Comparison of ENCODE assay signal across 8 cellular contexts in genomic region chr20:8601542-8601912, GRCh38.
DNase-seq lines count a peak whose midpoint lies in the region; ATAC-seq and TF ChIP-seq lines count a peak whose summit lies in the region.

No MANE protein-coding gene starts in this region.

- H2AFZ ChIP-seq in PC-9 (no peak overlapping the region), smooth muscle cell (ENCODE audit: low read depth) (peak overlapping the region; percentile 38)

- no peaks in the 10 kb centered on the region for H3K27me3 ChIP-seq in PC-9 (ENCODE audit: insufficient read depth, low read depth)
- H3K27me3 ChIP-seq in smooth muscle cell (ENCODE audit: low read depth): no peaks in the 10 kb centered on the region

- no peaks in the 10 kb centered on the region for H3K27me3 Mint-ChIP-seq in activated T-cell treated with anti-CD3 and anti-CD28 coated beads, Interleukin-2, amount 50 U/mL, for 24 hours

- H3K4me2 ChIP-seq in PC-9 (0 out of 2 replicates have a peak overlapping the region, but pooled peaks have one; percentile 16), smooth muscle cell (peak overlapping the region; percentile 75)

- H3K9ac ChIP-seq in smooth muscle cell (ENCODE audit: low read depth): no peak overlapping the region

- H3K9me3 ChIP-seq in PC-9 (ENCODE audit: insufficient read depth, low read depth) (no peaks in the 10 kb centered on the region), smooth muscle cell (replicated peaks; ENCODE audit: low read depth) (no peaks in the 10 kb centered on the region)

- H3K4me3 ChIP-seq in PC-9 (no peak overlapping the region), smooth muscle cell (peak overlapping the region; percentile 45)

- H3K27ac ChIP-seq in PC-9 (no peak overlapping the region), smooth muscle cell (ENCODE audit: low read depth) (no peak overlapping the region)

- H3K36me3 Mint-ChIP-seq in activated T-cell treated with anti-CD3 and anti-CD28 coated beads, Interleukin-2, amount 50 U/mL, for 24 hours (ENCODE audit: low read depth): no peaks in the 10 kb centered on the region

- intact Hi-C loops in PC-9 (cut with micrococcal nuclease; ENCODE audit: unreplicated experiment): no loop called here

- POLR2A ChIA-PET in PC-9 (lab: Charles Lee; ENCODE audit: unreplicated experiment): no interaction called here

- no peak for DNase-seq in activated T-cell treated with anti-CD3 and anti-CD28 coated beads, Interleukin-2, amount 50 U/mL, for 24 hours
- DNase-seq in activated T-cell treated with anti-CD3 and anti-CD28 coated beads, Interleukin-2, amount 50 U/mL, for 48 hours: no peak
- DNase-seq in PC-9 (no peak), smooth muscle cell (lab: John Stamatoyannopoulos, UW; ENCODE audit: unreplicated experiment) (no peak), amniotic stem cell (lab: John Stamatoyannopoulos, UW) (no peak), cortex of kidney (lab: John Stamatoyannopoulos, UW) (no peak)
- no peak for DNase-seq in activated naive CD4-positive, alpha-beta T cell (lab: John Stamatoyannopoulos, UW)

- H3K79me2 ChIP-seq in PC-9 (ENCODE audit: low read depth) (no peaks in the 10 kb centered on the region), smooth muscle cell (ENCODE audit: low read depth) (no peaks in the 10 kb centered on the region)

- CTCF ChIA-PET in PC-9 (lab: Charles Lee): no interaction called here

- H3K4me3 Mint-ChIP-seq in activated T-cell treated with anti-CD3 and anti-CD28 coated beads, Interleukin-2, amount 50 U/mL, for 24 hours: no peak overlapping the region

- ATAC-seq in HG02973 (IDR thresholded peaks at IDR 0.05; ENCODE audit: unreplicated experiment): peak; percentile 91

- H3K4me1 Mint-ChIP-seq in activated T-cell treated with anti-CD3 and anti-CD28 coated beads, Interleukin-2, amount 50 U/mL, for 24 hours (ENCODE audit: low read depth): peaks cover 23% of the 10 kb centered on the region

- no peaks in the 10 kb centered on the region for H3K4me1 ChIP-seq in PC-9 (replicated peaks; ENCODE audit: insufficient read depth)
- no peaks in the 10 kb centered on the region for H3K4me1 ChIP-seq in smooth muscle cell (ENCODE audit: low read depth)

- no peaks in the 10 kb centered on the region for H3K9me2 ChIP-seq in PC-9 (ENCODE audit: insufficient read depth)

- H4K20me1 ChIP-seq in PC-9 (ENCODE audit: insufficient read depth) (no peaks in the 10 kb centered on the region), smooth muscle cell (ENCODE audit: low read depth) (no peaks in the 10 kb centered on the region)

- WGBS in smooth muscle cell (ENCODE audit: low lambda C conversion rate): 89% methylated on average over 1 of the region's 1 CpG

- no peaks in the 10 kb centered on the region for H3K36me3 ChIP-seq in PC-9 (ENCODE audit: low read depth)
- H3K36me3 ChIP-seq in smooth muscle cell (ENCODE audit: low read depth): no peaks in the 10 kb centered on the region

- no TSS peak for BruUV-seq in PC-9 (replicated peaks; lab: Mats Ljungman, UMichigan)

- H3K9me3 Mint-ChIP-seq in activated T-cell treated with anti-CD3 and anti-CD28 coated beads, Interleukin-2, amount 50 U/mL, for 24 hours: peaks cover 9% of the 10 kb centered on the region

- no peaks in the 10 kb centered on the region for H3F3A ChIP-seq in PC-9 (ENCODE audit: insufficient read depth, low read depth)
- no peaks in the 10 kb centered on the region for H3F3A ChIP-seq in smooth muscle cell (ENCODE audit: low read depth)

- peak overlapping the region; percentile 51 for H3K27ac Mint-ChIP-seq in activated T-cell treated with anti-CD3 and anti-CD28 coated beads, Interleukin-2, amount 50 U/mL, for 24 hours

- TF ChIP-seq CTCF in PC-9 (conservative IDR thresholded peaks at IDR 0.05): no peak
- no peak for TF ChIP-seq CTCF in smooth muscle cell (IDR thresholded peaks at IDR 0.05; ENCODE audit: borderline replicate concordance, insufficient read depth, poor library complexity, severe bottlenecking)
